In the genomic region with DNA sequence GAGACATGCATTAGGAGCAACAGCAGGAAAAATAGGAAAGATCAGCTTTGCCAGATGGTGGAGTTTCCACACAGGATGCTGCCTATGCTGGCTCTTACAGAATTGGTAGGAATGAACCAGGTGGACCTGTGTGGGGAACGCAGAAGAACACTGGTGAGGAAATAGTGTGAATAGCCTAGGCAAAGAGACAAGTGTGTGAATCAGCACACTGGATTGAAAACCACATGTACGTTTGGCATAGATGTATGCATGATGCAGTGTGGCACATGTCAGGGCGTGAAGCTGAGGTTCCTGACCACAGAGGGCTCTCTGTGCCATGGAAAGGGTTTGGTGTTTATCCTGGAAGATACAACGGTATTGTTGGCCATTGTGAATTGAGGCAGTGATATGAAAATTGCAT, we compare ENCODE assay signal across 18 cellular contexts.
DNase-seq lines count a peak whose midpoint lies in the region; ATAC-seq and TF ChIP-seq lines count a peak whose summit lies in the region.
"Had no signal": no experiment of that assay in that cellular context is flagged by ENCODE, and none has a peak within 500 bp of the region (broad histone marks: within the 10 kb centered on the region; RNA-seq: fewer than 3 reads in every experiment).

No MANE protein-coding gene starts in this region.

- H3K27ac ChIP-seq in breast epithelium (no peak overlapping the region), RWPE1 (no peak overlapping the region), foreskin keratinocyte (peak overlapping the region; percentile 75)
- H3K27ac ChIP-seq: BLaER1 treated with 17β-estradiol and CSF1 and Interleukin-3, amounts not matched to agents 10 nM and 100 nM had no signal

- POLR2A ChIA-PET in MCF 10A (lab: Yijun Ruan, JAX) (interaction anchor here (0.6 to 0.9 kb wide), 2 partner anchors 24 to 68 kb away, joined by 3 to 5 read pairs; no protein-coding TSS in a partner anchor), RWPE1 (lab: Yijun Ruan, JAX; ENCODE audit: low non-redundant PET) (no interaction called here)
- POLR2A ChIA-PET in activated CD4-positive, alpha-beta T cell treated with anti-CD3 and anti-CD28 coated beads for 36 hours (lab: Charles Lee): no interaction called here

- DNase-seq in MCF 10A (ENCODE audit: unreplicated experiment): peak; percentile 65
- DNase-seq in breast epithelium (ENCODE audit: low spot score in 2 of 2): no peak
- peak; percentile 25 for DNase-seq in RWPE1 (ENCODE audit: low spot score)
- DNase-seq in epithelial cell of esophagus (ENCODE audit: low read depth): peak; percentile 93
- DNase-seq in foreskin keratinocyte: peak; percentile 97 to 98
- DNase-seq in activated CD4-positive, alpha-beta T cell treated with anti-CD3 and anti-CD28 coated beads for 36 hours: no peak
- no peak for DNase-seq in putamen (ENCODE audit: low spot score)
- DNase-seq: Calu3; CD8-positive, alpha-beta T cell; DMS53; DND-41; GOT3; H7; HFFc6 had no signal

- H3K27ac Mint-ChIP-seq in MCF 10A (ENCODE audit: low read depth, unreplicated experiment): peak overlapping the region; percentile 24
- no peak overlapping the region for H3K27ac Mint-ChIP-seq in activated CD4-positive, alpha-beta T cell treated with anti-CD3 and anti-CD28 coated beads for 36 hours
- H3K27ac Mint-ChIP-seq: B cell; CD8-positive, alpha-beta T cell; HFFc6 had no signal

- ATAC-seq in foreskin keratinocyte (peak; percentile 92), GM18519 (IDR thresholded peaks at IDR 0.05; ENCODE audit: low FRiP score, unreplicated experiment) (no peak)
- ATAC-seq in activated CD4-positive, alpha-beta T cell treated with anti-CD3 and anti-CD28 coated beads for 36 hours: no peak
- ATAC-seq: CD8-positive, alpha-beta T cell; HCT116 had no signal

- no peak overlapping the region for H3K4me3 ChIP-seq in breast epithelium
- no peak overlapping the region for H3K4me3 ChIP-seq in epithelial cell of esophagus (ENCODE audit: low read length)
- H3K4me3 ChIP-seq: BLaER1 treated with 17β-estradiol and CSF1 and Interleukin-3, amounts not matched to agents 10 nM and 100 nM had no signal

- H3K9me3 ChIP-seq in breast epithelium: no peaks in the 10 kb centered on the region
- H3K9me3 ChIP-seq: BLaER1 treated with 17β-estradiol and CSF1 and Interleukin-3, amounts not matched to agents 10 nM and 100 nM had no signal

- H3K27me3 Mint-ChIP-seq in MCF 10A (ENCODE audit: insufficient read depth, unreplicated experiment): no peaks in the 10 kb centered on the region
- H3K27me3 Mint-ChIP-seq in activated CD4-positive, alpha-beta T cell treated with anti-CD3 and anti-CD28 coated beads for 36 hours: peaks cover 1% of the 10 kb centered on the region
- H3K27me3 Mint-ChIP-seq: B cell had no signal

- H3K27me3 ChIP-seq in breast epithelium (no peaks in the 10 kb centered on the region), foreskin keratinocyte (no peaks in the 10 kb centered on the region)
- H3K27me3 ChIP-seq: BLaER1 treated with 17β-estradiol and CSF1 and Interleukin-3, amounts not matched to agents 10 nM and 100 nM had no signal

- BruUV-seq in MCF 10A (replicated peaks; lab: Mats Ljungman, UMichigan): no TSS peak

- no peaks in the 10 kb centered on the region for H3K9me3 Mint-ChIP-seq in MCF 10A (ENCODE audit: unreplicated experiment)
- H3K9me3 Mint-ChIP-seq in activated CD4-positive, alpha-beta T cell treated with anti-CD3 and anti-CD28 coated beads for 36 hours (ENCODE audit: low read depth): no peaks in the 10 kb centered on the region
- H3K9me3 Mint-ChIP-seq: CD8-positive, alpha-beta T cell had no signal

- peaks cover 14% of the 10 kb centered on the region for H3K4me1 Mint-ChIP-seq in MCF 10A (ENCODE audit: insufficient read depth, unreplicated experiment)
- no peaks in the 10 kb centered on the region for H3K4me1 Mint-ChIP-seq in activated CD4-positive, alpha-beta T cell treated with anti-CD3 and anti-CD28 coated beads for 36 hours
- H3K4me1 Mint-ChIP-seq: B cell had no signal

- H3K36me3 Mint-ChIP-seq in MCF 10A (ENCODE audit: insufficient read depth, unreplicated experiment): no peaks in the 10 kb centered on the region
- no peaks in the 10 kb centered on the region for H3K36me3 Mint-ChIP-seq in activated CD4-positive, alpha-beta T cell treated with anti-CD3 and anti-CD28 coated beads for 36 hours (ENCODE audit: low read depth)
- H3K36me3 Mint-ChIP-seq: CD8-positive, alpha-beta T cell had no signal

- H3K4me1 ChIP-seq in breast epithelium: no peaks in the 10 kb centered on the region
- H3K4me1 ChIP-seq in foreskin keratinocyte: peaks cover 22% of the 10 kb centered on the region
- H3K4me1 ChIP-seq: BLaER1 treated with 17β-estradiol and CSF1 and Interleukin-3, amounts not matched to agents 10 nM and 100 nM had no signal

- TF ChIP-seq CTCF in MCF 10A (IDR thresholded peaks at IDR 0.05; ENCODE audit: unreplicated experiment) (no peak), breast epithelium (IDR thresholded peaks at IDR 0.05) (no peak), RWPE1 (conservative IDR thresholded peaks at IDR 0.05; ENCODE audit: low read depth) (no peak), epithelial cell of esophagus (IDR thresholded peaks at IDR 0.05; ENCODE audit: insufficient read depth, low read depth, low read length, missing control alignments) (no peak), foreskin keratinocyte (conservative IDR thresholded peaks at IDR 0.05) (peak; percentile 31)

- H3K36me3 ChIP-seq in breast epithelium: no peaks in the 10 kb centered on the region
- H3K36me3 ChIP-seq: BLaER1 treated with 17β-estradiol and CSF1 and Interleukin-3, amounts not matched to agents 10 nM and 100 nM had no signal

- no peak overlapping the region for H3K4me3 Mint-ChIP-seq in MCF 10A (ENCODE audit: unreplicated experiment)
- H3K4me3 Mint-ChIP-seq in activated CD4-positive, alpha-beta T cell treated with anti-CD3 and anti-CD28 coated beads for 36 hours: no peak overlapping the region
- H3K4me3 Mint-ChIP-seq: B cell; CD8-positive, alpha-beta T cell; HFFc6 had no signal

- TF ChIP-seq POLR2A in breast epithelium (IDR thresholded peaks at IDR 0.05): no peak

- intact Hi-C loops in MCF 10A (cut with micrococcal nuclease): no loop called here
- intact Hi-C loops in breast epithelium (cut with DNase I; ENCODE audit: low total_unique reads): no loop called here
- intact Hi-C loops in activated CD4-positive, alpha-beta T cell treated with anti-CD3 and anti-CD28 coated beads for 36 hours (cut with DNase I, micrococcal nuclease): no loop called here

- CTCF ChIA-PET in MCF 10A (lab: Yijun Ruan, JAX) (interaction anchor here (0.5 to 0.9 kb wide), 5 partner anchors 16 to 309 kb away, joined by 3 to 8 read pairs (median 3); no protein-coding TSS in a partner anchor), RWPE1 (lab: Yijun Ruan, JAX) (no interaction called here)
- CTCF ChIA-PET in activated CD4-positive, alpha-beta T cell treated with anti-CD3 and anti-CD28 coated beads for 36 hours (lab: Charles Lee): no interaction called here

Comparison
In these comparisons a context has a peak if more than half of its experiments do, and no peak if none do; other contexts are left out.
1. DNase-seq: peak in MCF 10A (single experiment), RWPE1 (single experiment), epithelial cell of esophagus (single experiment) and foreskin keratinocyte (2 of 2); none in breast epithelium (0 of 2), activated CD4-positive, alpha-beta T cell treated with anti-CD3 and anti-CD28 coated beads for 36 hours (single experiment) and putamen (single experiment).